In the genomic region with DNA sequence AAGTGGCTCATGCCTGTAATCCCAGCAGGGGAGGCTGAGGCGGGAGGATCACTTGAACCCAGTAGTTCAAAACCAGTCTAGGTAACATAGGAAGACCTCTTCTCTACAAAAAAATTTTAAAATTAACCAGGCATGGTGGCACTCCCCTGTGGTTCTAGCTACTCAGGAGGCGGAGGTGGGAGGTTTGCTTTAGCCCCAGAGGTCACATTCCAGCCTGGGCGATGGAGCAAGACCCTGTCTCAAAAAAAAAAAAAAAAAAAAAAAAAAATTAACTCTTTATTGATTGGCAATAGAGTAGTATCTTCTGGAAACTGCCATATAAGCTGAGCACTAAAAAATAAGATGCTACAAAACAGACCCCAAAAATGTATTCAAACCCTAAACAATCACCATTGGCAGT, we compare ENCODE assay signal across 15 cellular contexts.
A peak's percentile ranks its signal among the peaks of the same experiment; 100 is the strongest.
DNase-seq lines count a peak whose midpoint lies in the region; FAIRE-seq and TF ChIP-seq lines count a peak whose summit lies in the region.
"Had no signal": no experiment of that assay in that cellular context is flagged by ENCODE, and none has a peak within 500 bp of the region (broad histone marks: within the 10 kb centered on the region; RNA-seq: fewer than 3 reads in every experiment).

No MANE protein-coding gene starts in this region.

- POLR2A ChIA-PET in HEK293 (lab: Yijun Ruan, JAX) = interaction anchor here (0.6 kb wide), 1 partner anchor 12 kb away, joined by 5 read pairs; no protein-coding TSS in a partner anchor

- H3K4me3 ChIP-seq in HEK293 (ENCODE audit: low read depth, low read length) = no peak overlapping the region
- no peak overlapping the region for H3K4me3 ChIP-seq in breast epithelium
- H3K4me3 ChIP-seq: A549 had no signal

- no peaks in the 10 kb centered on the region for H3K36me3 Mint-ChIP-seq in nephron (ENCODE audit: low read depth)
- H3K36me3 Mint-ChIP-seq: CD14-positive monocyte; CD8-positive, alpha-beta T cell had no signal

- H3K4me1 Mint-ChIP-seq in nephron = peaks cover 50% of the 10 kb centered on the region

- no peak overlapping the region for H3K27ac ChIP-seq in HEK293 (ENCODE audit: extremely low read depth, low read depth, low read length)
- H3K27ac ChIP-seq in breast epithelium = no peak overlapping the region
- H3K27ac ChIP-seq: A549, HL-60 had no signal

- TF ChIP-seq POLR2A in breast epithelium (IDR thresholded peaks at IDR 0.05) = no peak

- H3K36me3 ChIP-seq in HEK293 (ENCODE audit: control insufficient read depth in 2 of 2, insufficient read depth in 1 of 2, low read length in 2 of 2) (no peaks in the 10 kb centered on the region), breast epithelium (no peaks in the 10 kb centered on the region)

- no peak overlapping the region for H3K4me3 Mint-ChIP-seq in nephron
- H3K4me3 Mint-ChIP-seq: CD14-positive monocyte; CD8-positive, alpha-beta T cell had no signal

- no peaks in the 10 kb centered on the region for H3K9me3 ChIP-seq in HEK293 (ENCODE audit: control insufficient read depth, insufficient read depth, low read depth, low read length)
- H3K9me3 ChIP-seq in breast epithelium = no peaks in the 10 kb centered on the region
- H3K9me3 ChIP-seq: A549 had no signal

- FAIRE-seq in TTC549 (lab: Jason Lieb, UNC) = peak; percentile 22
- FAIRE-seq: A549 had no signal

- no peaks in the 10 kb centered on the region for H3K27me3 Mint-ChIP-seq in nephron (ENCODE audit: low read depth)

- intact Hi-C loops in breast epithelium (cut with DNase I; ENCODE audit: low total_unique reads) = no loop called here

- CTCF ChIA-PET in HEK293 (lab: Yijun Ruan, JAX) = interaction anchor here (0.6 kb wide), 1 partner anchor 67 kb away, joined by 3 read pairs; no protein-coding TSS in a partner anchor

- TF ChIP-seq CTCF in HEK293 (tag by site-specific recombination; IDR thresholded peaks at IDR 0.05) = no peak
- TF ChIP-seq CTCF in nephron (IDR thresholded peaks at IDR 0.05; ENCODE audit: unreplicated experiment in 3 of 3) = no peak
- no peak for TF ChIP-seq CTCF in breast epithelium (IDR thresholded peaks at IDR 0.05)

- no peak for DNase-seq in NCI-H226
- no peak for DNase-seq in breast epithelium (ENCODE audit: low spot score in 2 of 2)
- no peak for DNase-seq in D341Med (ENCODE audit: low spot score)
- DNase-seq: CD8-positive, alpha-beta T cell; COR-L47; DMS53; H7; IMR-90; KG1 had no signal

- no peaks in the 10 kb centered on the region for H3K27me3 ChIP-seq in breast epithelium

- no peaks in the 10 kb centered on the region for H3K9me3 Mint-ChIP-seq in nephron
- H3K9me3 Mint-ChIP-seq: CD8-positive, alpha-beta T cell had no signal

- peaks cover 51% of the 10 kb centered on the region for H3K4me1 ChIP-seq in HEK293 (ENCODE audit: control insufficient read depth, insufficient read depth, low read length)
- H3K4me1 ChIP-seq in breast epithelium = no peaks in the 10 kb centered on the region
- H3K4me1 ChIP-seq: A549 had no signal

- H3K27ac Mint-ChIP-seq in nephron = peak overlapping the region; percentile 73 to 82 (median 75)
- H3K27ac Mint-ChIP-seq: CD8-positive, alpha-beta T cell had no signal

TF ChIP-seq in HEK293, 187 proteins besides CTCF, POLR2A, EP300 and RAD21:
- TF ChIP-seq, protein P1, sequence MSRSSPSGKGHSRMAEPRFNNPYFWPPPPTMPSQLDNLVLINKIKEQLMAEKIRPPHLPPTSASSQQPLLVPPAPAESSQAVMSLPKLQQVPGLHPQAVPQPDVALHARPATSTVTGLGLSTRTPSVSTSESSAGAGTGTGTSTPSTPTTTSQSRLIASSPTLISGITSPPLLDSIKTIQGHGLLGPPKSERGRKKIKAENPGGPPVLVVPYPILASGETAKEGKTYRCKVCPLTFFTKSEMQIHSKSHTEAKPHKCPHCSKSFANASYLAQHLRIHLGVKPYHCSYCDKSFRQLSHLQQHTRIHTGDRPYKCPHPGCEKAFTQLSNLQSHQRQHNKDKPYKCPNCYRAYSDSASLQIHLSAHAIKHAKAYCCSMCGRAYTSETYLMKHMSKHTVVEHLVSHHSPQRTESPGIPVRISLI (tag by site-specific recombination; IDR thresholded peaks at IDR 0.05) = peak; percentile 80
- TF ChIP-seq MYNN (tag by site-specific recombination; IDR thresholded peaks at IDR 0.05; ENCODE audit: borderline replicate concordance) = no peak
TF ChIP-seq in HEK293: peak in this region for 1.
